In genomic region chr22:39524753-39525657, GRCh38 we compare ENCODE assay signal across 1 cellular context.
TF ChIP-seq lines count a peak whose summit lies in the region.

No MANE protein-coding gene starts in this region.

TF ChIP-seq in SK-N-SH, 30 proteins besides CTCF, POLR2A, EP300 and RAD21 (continued from another document):
- TF ChIP-seq REST (IDR thresholded peaks at IDR 0.05; ENCODE audit: low read depth, low read length) = no peak
- no peak for TF ChIP-seq RXRA (IDR thresholded peaks at IDR 0.05; ENCODE audit: borderline replicate concordance, low read depth)
- TF ChIP-seq TEAD4 (IDR thresholded peaks at IDR 0.05; ENCODE audit: borderline replicate concordance, insufficient read depth) = no peak
- TF ChIP-seq SIN3A (IDR thresholded peaks at IDR 0.05; ENCODE audit: borderline replicate concordance, low read depth, low read length) = no peak
- no peak for TF ChIP-seq MEF2A (IDR thresholded peaks at IDR 0.05; ENCODE audit: borderline replicate concordance, low read depth)
- TF ChIP-seq ELF1 (IDR thresholded peaks at IDR 0.05) = no peak
- TF ChIP-seq NRF1 (IDR thresholded peaks at IDR 0.05; ENCODE audit: low read depth, low read length) = no peak
- no peak for TF ChIP-seq GABPA (IDR thresholded peaks at IDR 0.05; ENCODE audit: low read depth)
